ENCODE assay signal across 11 cellular contexts in genomic region chr14:68401320-68401719, GRCh38.
DNase-seq lines count a peak whose midpoint lies in the region; ATAC-seq and TF ChIP-seq lines count a peak whose summit lies in the region.
"Had no signal": no experiment of that assay in that cellular context is flagged by ENCODE, and none has a peak within 500 bp of the region (broad histone marks: within the 10 kb centered on the region; RNA-seq: fewer than 3 reads in every experiment).

No MANE protein-coding gene starts in this region.

- ATAC-seq in GM18909 (IDR thresholded peaks at IDR 0.05; ENCODE audit: poor library complexity, unreplicated experiment) (peak; percentile 2), GM21786 (IDR thresholded peaks at IDR 0.05; ENCODE audit: unreplicated experiment) (no peak)

- H3K9me3 ChIP-seq in spleen: no peaks in the 10 kb centered on the region

- no peaks in the 10 kb centered on the region for H3K36me3 ChIP-seq in spleen

- H3K4me3 ChIP-seq in coronary artery (no peak overlapping the region), spleen (no peak overlapping the region)

- peaks cover 61 to 100% (median 82%) of the 10 kb centered on the region in 6 donors for H3K4me1 ChIP-seq in spleen

- TF ChIP-seq CTCF in coronary artery (IDR thresholded peaks at IDR 0.05) (no peak), spleen (IDR thresholded peaks at IDR 0.05 in 8 of 11, conservative IDR thresholded peaks at IDR 0.05 in 3 of 11) (no peak)

- DNase-seq in LoVo (ENCODE audit: low spot score) (peak; percentile 26), coronary artery (ENCODE audit: low spot score) (no peak), spleen (no peak), HT-29 (ENCODE audit: low spot score) (no peak), SKM-1 treated with dmso at 0.1 percent for 144 hours (lab: John Stamatoyannopoulos, UW; ENCODE audit: unreplicated experiment) (no peak), NCI-H1930 (lab: John Stamatoyannopoulos, UW) (no peak)
- DNase-seq: activated T-cell treated with anti-CD3 and anti-CD28 coated beads, Interleukin-2, amount 50 U/mL, for 1 hour; KBM-7; stimulated activated naive CD4-positive, alpha-beta T cell treated with Interleukin-2 at 50 U/mL for 16 hours had no signal

- TF ChIP-seq POLR2A in spleen (IDR thresholded peaks at IDR 0.05): no peak

- WGBS in spleen, 5 donors: 68 to 77% (median 74%) methylated on average over 3 of the region's 3 CpGs

- no peaks in the 10 kb centered on the region for H3K27me3 ChIP-seq in spleen (replicated peaks in 1 of 7)

- H3K27ac ChIP-seq in coronary artery: peak overlapping the region; percentile 29 to 78
- peak overlapping the region in 7 of 8 donors; percentile 52 to 85 (median 78) for H3K27ac ChIP-seq in spleen

- intact Hi-C loops in spleen (cut with DNase I; ENCODE audit: low total_unique reads): no loop called here
